Comparison of ENCODE assay signal across 22 cellular contexts in the genomic region with DNA sequence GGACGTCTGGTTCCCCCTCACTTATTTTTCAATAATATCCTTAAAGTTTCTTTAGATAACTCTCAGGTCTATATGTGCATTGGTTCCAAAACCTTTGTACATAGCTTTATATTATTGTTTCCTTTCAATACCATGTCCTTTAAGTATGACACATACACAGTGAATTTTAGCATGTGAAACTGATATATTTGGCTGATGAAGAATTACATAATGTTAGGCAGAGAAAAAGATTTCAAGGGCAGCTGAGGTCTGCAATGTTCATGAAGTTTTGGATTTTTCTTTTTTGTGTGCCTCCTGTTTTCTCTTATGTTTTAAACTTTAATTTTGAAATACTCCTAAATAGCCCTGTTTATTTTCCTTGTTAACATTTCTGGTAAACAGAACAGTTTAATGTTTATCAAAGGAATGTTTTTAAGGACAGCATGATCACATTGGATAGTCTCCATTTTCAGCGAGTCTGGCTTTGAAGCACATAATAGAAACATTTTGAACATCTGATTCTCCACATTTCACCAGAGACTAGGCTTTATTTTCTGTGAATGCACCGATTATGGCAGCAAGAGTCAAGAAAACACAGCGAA. TPM values are rescaled to one million over a fixed set of nuclear protein-coding genes. Genes with fewer than 3 reads are reported as not detected.
DNase-seq lines count a peak whose midpoint lies in the region; ATAC-seq and TF ChIP-seq lines count a peak whose summit lies in the region.
"Had no signal": no experiment of that assay in that cellular context is flagged by ENCODE, and none has a peak within 500 bp of the region (broad histone marks: within the 10 kb centered on the region; RNA-seq: fewer than 3 reads in every experiment).

No MANE protein-coding gene starts in this region.

- peak; percentile 68 for DNase-seq in GM23248
- peak; percentile 36 for DNase-seq in dedifferentiated amniotic fluid mesenchymal stem cell (ENCODE audit: extremely low spot score)
- peak; percentile 30 for DNase-seq in mesenchymal stem cell
- no peak for DNase-seq in thyroid gland
- DNase-seq in posterior cingulate gyrus = no peak
- no peak for DNase-seq in MV-4-11 (lab: John Stamatoyannopoulos, UW)
- DNase-seq in T-helper 17 cell = no peak
- DNase-seq: activated effector memory CD4-positive, alpha-beta T cell treated with anti-CD3 and anti-CD28 coated beads, Interleukin-2, amount 50 U/mL, for 16 hours; effector memory CD8-positive, alpha-beta T cell; foreskin keratinocyte; naive thymus-derived CD4-positive, alpha-beta T cell; NCI-H1048; NCI-H2081; NCI-H526; SJCRH30; stimulated activated naive B cell treated with anti-CD40 and anti-IgM and Interleukin-4, amounts not matched to agents 10 μg/mL and 1 μg/mL and 100 μg/mL, for 72 hours had no signal

- H2BK5ac ChIP-seq in mesenchymal stem cell (ENCODE audit: low read depth, low read length, poor library complexity, severe bottlenecking) = no peak overlapping the region

- H3K9ac ChIP-seq in GM23248 (peak overlapping the region; percentile 60), mesenchymal stem cell (ENCODE audit: low read length) (peak overlapping the region; percentile 74)
- H3K9ac ChIP-seq: BLaER1, parathyroid adenoma had no signal

- no peaks in the 10 kb centered on the region for H3K9me2 ChIP-seq in GM23248 (ENCODE audit: insufficient read depth)

- no peak overlapping the region for H3K14ac ChIP-seq in mesenchymal stem cell (ENCODE audit: low read length in 2 of 2)

- no peak overlapping the region for H4K91ac ChIP-seq in mesenchymal stem cell (ENCODE audit: low read length)

- H3K18ac ChIP-seq in mesenchymal stem cell (ENCODE audit: low read depth in 1 of 2, low read length in 2 of 2) = no peak overlapping the region

- no peak for ATAC-seq in T-helper 17 cell
- ATAC-seq: effector memory CD8-positive, alpha-beta T cell; foreskin keratinocyte; naive thymus-derived CD4-positive, alpha-beta T cell; stimulated activated naive B cell treated with anti-CD40 and anti-IgM and Interleukin-4, amounts not matched to agents 10 μg/mL and 1 μg/mL and 100 μg/mL, for 72 hours had no signal

- H3K4ac ChIP-seq in mesenchymal stem cell (ENCODE audit: low read depth in 1 of 2, low read length in 2 of 2) = no peak overlapping the region

- peaks cover 51% of the 10 kb centered on the region for H3K4me1 ChIP-seq in GM23248 (ENCODE audit: insufficient read depth)
- H3K4me1 ChIP-seq in mesenchymal stem cell (ENCODE audit: control insufficient read depth, insufficient read depth, low read depth, low read length) = no peaks in the 10 kb centered on the region
- H3K4me1 ChIP-seq in thyroid gland = peaks cover 0 to 26% of the 10 kb centered on the region in 2 donors
- H3K4me1 ChIP-seq: SJCRH30 had no signal

- H3K27ac Mint-ChIP-seq in T-helper 17 cell = no peak overlapping the region
- H3K27ac Mint-ChIP-seq: effector memory CD8-positive, alpha-beta T cell; naive thymus-derived CD4-positive, alpha-beta T cell; stimulated activated naive B cell treated with anti-CD40 and anti-IgM and Interleukin-4, amounts not matched to agents 10 μg/mL and 1 μg/mL and 100 μg/mL, for 72 hours had no signal

- intact Hi-C loops in thyroid gland (cut with DNase I) = no loop called here
- intact Hi-C loops in posterior cingulate gyrus (cut with DNase I) = no loop called here

- H3K4me3 Mint-ChIP-seq in T-helper 17 cell = no peak overlapping the region
- H3K4me3 Mint-ChIP-seq: central memory CD8-positive, alpha-beta T cell; effector memory CD8-positive, alpha-beta T cell; naive thymus-derived CD4-positive, alpha-beta T cell; stimulated activated naive B cell treated with anti-CD40 and anti-IgM and Interleukin-4, amounts not matched to agents 10 μg/mL and 1 μg/mL and 100 μg/mL, for 72 hours had no signal

- H2BK12ac ChIP-seq in mesenchymal stem cell (ENCODE audit: low read length in 2 of 2) = no peak overlapping the region

- TF ChIP-seq CTCF in thyroid gland (IDR thresholded peaks at IDR 0.05) = no peak

- peak overlapping the region; percentile 31; the same call in 1 of the 2 replicates for H3K4me3 ChIP-seq in GM23248
- H3K4me3 ChIP-seq in mesenchymal stem cell (ENCODE audit: insufficient read depth in 1 of 2, low read depth in 1 of 2, low read length in 2 of 2) = peak overlapping the region in 1 of 2 experiments; percentile 27
- H3K4me3 ChIP-seq in thyroid gland (replicated peaks in 1 of 3) = no peak overlapping the region
- H3K4me3 ChIP-seq: BLaER1, lung, SJCRH30 had no signal

- H2BK15ac ChIP-seq in mesenchymal stem cell (ENCODE audit: low read depth, poor library complexity, severe bottlenecking) = no peak overlapping the region

- H3K27me3 Mint-ChIP-seq in T-helper 17 cell = peaks cover 15% of the 10 kb centered on the region

- H3K4me2 ChIP-seq in GM23248 (ENCODE audit: unreplicated experiment) (peak overlapping the region; percentile 72), mesenchymal stem cell (ENCODE audit: low read length, poor library complexity, severe bottlenecking) (no peak overlapping the region)
- H3K4me2 ChIP-seq: BLaER1 had no signal

- H3K4me1 Mint-ChIP-seq in T-helper 17 cell = peaks cover 19% of the 10 kb centered on the region

- H2AFZ ChIP-seq in GM23248 = peak overlapping the region; percentile 70
- no peak overlapping the region for H2AFZ ChIP-seq in mesenchymal stem cell (ENCODE audit: low read depth, low read length)
- H2AFZ ChIP-seq: parathyroid adenoma had no signal

- H3K79me1 ChIP-seq in mesenchymal stem cell (replicated peaks; ENCODE audit: low read length, poor library complexity, severe bottlenecking) = no peaks in the 10 kb centered on the region

- no peak overlapping the region for H2BK120ac ChIP-seq in mesenchymal stem cell (ENCODE audit: low read depth, low read length)

- H2AK5ac ChIP-seq in mesenchymal stem cell (ENCODE audit: low read length, severe bottlenecking) = no peak overlapping the region

- H3K36me3 ChIP-seq in GM23248 (ENCODE audit: low read depth) = no peaks in the 10 kb centered on the region
- no peaks in the 10 kb centered on the region for H3K36me3 ChIP-seq in mesenchymal stem cell (ENCODE audit: control insufficient read depth in 1 of 2, insufficient read depth in 2 of 2, low read depth in 1 of 2, low read length in 2 of 2)
- H3K36me3 ChIP-seq in thyroid gland = no peaks in the 10 kb centered on the region
- H3K36me3 ChIP-seq: BLaER1, SJCRH30 had no signal

- H3K9me3 ChIP-seq in GM23248 (ENCODE audit: low read depth) (no peaks in the 10 kb centered on the region), mesenchymal stem cell (ENCODE audit: control insufficient read depth, low read length) (peaks cover 18% of the 10 kb centered on the region), thyroid gland (no peaks in the 10 kb centered on the region), T-helper 17 cell (ENCODE audit: control insufficient read depth, low read length, poor library complexity, severe bottlenecking) (peaks cover 5% of the 10 kb centered on the region)
- H3K9me3 ChIP-seq: SJCRH30 had no signal

- 3 to 11% methylated on average over 4 of the region's 4 CpGs for WGBS in GM23248 (ENCODE audit: low coverage in 1 of 2, low lambda C conversion rate in 2 of 2, missing lambda C conversion rate in 2 of 2), 2 experiments
- 86% methylated on average over 3 of the region's 4 CpGs for WGBS in mesenchymal stem cell
- 64 to 68% methylated on average over 4 of the region's 4 CpGs for WGBS in thyroid gland, 2 donors

- no peak overlapping the region for H4K8ac ChIP-seq in mesenchymal stem cell (ENCODE audit: low read length)

- peaks cover 54% of the 10 kb centered on the region for H3F3A ChIP-seq in GM23248 (ENCODE audit: insufficient read depth)

- H3K27ac ChIP-seq in GM23248 (peak overlapping the region; percentile 99), mesenchymal stem cell (ENCODE audit: low read length, poor library complexity, severe bottlenecking) (no peak overlapping the region), thyroid gland (peak overlapping the region; percentile 11 to 34 (median 33))
- H3K27ac ChIP-seq: BLaER1, foreskin keratinocyte, parathyroid adenoma, SJCRH30 had no signal

- H3K27me3 ChIP-seq in GM23248 (replicated peaks; ENCODE audit: insufficient read depth) (no peaks in the 10 kb centered on the region), mesenchymal stem cell (ENCODE audit: control insufficient read depth in 1 of 2, insufficient read depth in 1 of 2, low read length in 2 of 2) (peaks cover 0 to 19% of the 10 kb centered on the region in 2 experiments), thyroid gland (no peaks in the 10 kb centered on the region)
- H3K27me3 ChIP-seq: BLaER1, SJCRH30 had no signal

- in situ Hi-C loops in GM23248 (cut with MboI) = no loop called here

- no peaks in the 10 kb centered on the region for H3K79me2 ChIP-seq in GM23248 (ENCODE audit: insufficient read depth)
- H3K79me2 ChIP-seq: parathyroid adenoma had no signal

- TF ChIP-seq POLR2A in thyroid gland (IDR thresholded peaks at IDR 0.05) = no peak

- no peaks in the 10 kb centered on the region for H4K20me1 ChIP-seq in GM23248 (ENCODE audit: insufficient read depth)
- H4K20me1 ChIP-seq: BLaER1 had no signal

- peaks cover 7% of the 10 kb centered on the region for H3K36me3 Mint-ChIP-seq in T-helper 17 cell (ENCODE audit: low read depth)

- no peak overlapping the region for H3K23ac ChIP-seq in mesenchymal stem cell (ENCODE audit: low read length in 2 of 2)

RNA-seq across cellular contexts. Expression of a gene that starts 32.9 kb away (rescaled TPM):
- under 0.01 TPM in 1 of 2 replicates, not detected in the other for total RNA-seq in GM23248 (2014; rRNA removed; shearing (Covaris generic))
- not detected in 2 replicates for polyA plus RNA-seq in GM23248 (2016; fragmentation: Nextera tagmentation; extraction: Ambion mirVana)
- not detected for polyA plus RNA-seq in mesenchymal stem cell (2013, experiment 1 of 2)
- polyA plus RNA-seq in mesenchymal stem cell (2013, experiment 2 of 2) = not detected
- total RNA-seq in thyroid gland = not detected
- not detected for total RNA-seq in T-helper 17 cell
- total RNA-seq: foreskin keratinocyte; H1; lung; naive thymus-derived CD4-positive, alpha-beta T cell; SJCRH30; T-helper 2 cell treated with Interferon-gamma antibody and Interleukin-4, amounts not matched to agents 100 ng/mL and 5 ng/mL, for 36 hours had no signal
- polyA plus RNA-seq: foreskin keratinocyte; H1; lung; naive thymus-derived CD4-positive, alpha-beta T cell had no signal

Comparison
In these comparisons a context has a peak if more than half of its experiments do, and no peak if none do; other contexts are left out.
1. DNase-seq: peak in GM23248 (single experiment), dedifferentiated amniotic fluid mesenchymal stem cell (single experiment) and mesenchymal stem cell (single experiment); none in thyroid gland (0 of 2), posterior cingulate gyrus (0 of 10), MV-4-11 (single experiment) and T-helper 17 cell (0 of 3).